ENCODE assay signal across 33 cellular contexts in genomic region chr2:189511935-189512334, GRCh38.
"Had no signal": no experiment of that assay in that cellular context is flagged by ENCODE, and none has a peak within 500 bp of the region (broad histone marks: within the 10 kb centered on the region; RNA-seq: fewer than 3 reads in every experiment).

No MANE protein-coding gene starts in this region.

- H3K27me3 ChIP-seq: brain microvascular endothelial cell, Peyer's patch had no signal

- H3K27ac Mint-ChIP-seq: activated CD4-positive, alpha-beta memory T cell treated with anti-CD3 and anti-CD28 coated beads for 36 hours; activated CD4-positive, alpha-beta T cell treated with anti-CD3 and anti-CD28 coated beads for 36 hours; activated CD4-positive, alpha-beta T cell treated with anti-CD3 and anti-CD28 coated beads, Interleukin-2, amount 10 ng/mL, durations not matched to agents 7 days and 5 days; activated CD8-positive, alpha-beta memory T cell treated with anti-CD3 and anti-CD28 coated beads, Interleukin-2, amount 10 ng/mL, durations not matched to agents 7 days and 5 days; activated naive CD4-positive, alpha-beta T cell treated with anti-CD3 and anti-CD28 coated beads, Interleukin-2, amount 10 ng/mL, durations not matched to agents 7 days and 5 days; activated naive CD8-positive, alpha-beta T cell; activated naive CD8-positive, alpha-beta T cell treated with anti-CD3 and anti-CD28 coated beads, Interleukin-2, amount 50 U/mL, for 24 hours; T-cell; T-helper 17 cell had no signal

- H3K36me3 ChIP-seq: brain microvascular endothelial cell, Peyer's patch, SJSA1 had no signal

- H3K9me3 ChIP-seq: Peyer's patch, SJSA1 had no signal

- H3K27ac ChIP-seq: brain microvascular endothelial cell, Peyer's patch, SJSA1 had no signal

- H3K4me1 ChIP-seq: Peyer's patch, SJSA1 had no signal

- H3K9me3 Mint-ChIP-seq: activated naive CD4-positive, alpha-beta T cell treated with anti-CD3 and anti-CD28 coated beads, Interleukin-2, amount 10 ng/mL, durations not matched to agents 7 days and 5 days had no signal

- H3K4me3 Mint-ChIP-seq: activated CD4-positive, alpha-beta memory T cell treated with anti-CD3 and anti-CD28 coated beads for 36 hours; activated CD4-positive, alpha-beta T cell treated with anti-CD3 and anti-CD28 coated beads for 36 hours; activated CD4-positive, alpha-beta T cell treated with anti-CD3 and anti-CD28 coated beads, Interleukin-2, amount 10 ng/mL, durations not matched to agents 7 days and 5 days; activated CD8-positive, alpha-beta memory T cell treated with anti-CD3 and anti-CD28 coated beads, Interleukin-2, amount 10 ng/mL, durations not matched to agents 7 days and 5 days; activated naive CD4-positive, alpha-beta T cell treated with anti-CD3 and anti-CD28 coated beads, Interleukin-2, amount 10 ng/mL, durations not matched to agents 7 days and 5 days; activated naive CD8-positive, alpha-beta T cell; activated naive CD8-positive, alpha-beta T cell treated with anti-CD3 and anti-CD28 coated beads, Interleukin-2, amount 50 U/mL, for 24 hours; T-cell; T-helper 17 cell had no signal

- H3K36me3 Mint-ChIP-seq: activated CD4-positive, alpha-beta memory T cell treated with anti-CD3 and anti-CD28 coated beads for 36 hours; activated CD8-positive, alpha-beta memory T cell treated with anti-CD3 and anti-CD28 coated beads, Interleukin-2, amount 10 ng/mL, durations not matched to agents 7 days and 5 days; activated naive CD4-positive, alpha-beta T cell treated with anti-CD3 and anti-CD28 coated beads, Interleukin-2, amount 10 ng/mL, durations not matched to agents 7 days and 5 days; T-cell had no signal

- H3K4me1 Mint-ChIP-seq: activated CD4-positive, alpha-beta T cell treated with anti-CD3 and anti-CD28 coated beads for 36 hours; activated CD4-positive, alpha-beta T cell treated with anti-CD3 and anti-CD28 coated beads, Interleukin-2, amount 10 ng/mL, durations not matched to agents 7 days and 5 days; activated CD8-positive, alpha-beta memory T cell treated with anti-CD3 and anti-CD28 coated beads, Interleukin-2, amount 10 ng/mL, durations not matched to agents 7 days and 5 days; activated naive CD4-positive, alpha-beta T cell treated with anti-CD3 and anti-CD28 coated beads, Interleukin-2, amount 10 ng/mL, durations not matched to agents 7 days and 5 days; activated naive CD8-positive, alpha-beta T cell treated with anti-CD3 and anti-CD28 coated beads, Interleukin-2, amount 50 U/mL, for 24 hours; T-cell; T-helper 17 cell had no signal

- DNase-seq: activated CD4-positive, alpha-beta memory T cell treated with anti-CD3 and anti-CD28 coated beads for 36 hours; activated CD4-positive, alpha-beta T cell treated with anti-CD3 and anti-CD28 coated beads for 36 hours; activated CD4-positive, alpha-beta T cell treated with anti-CD3 and anti-CD28 coated beads, Interleukin-2, amount 10 ng/mL, durations not matched to agents 7 days and 5 days; activated CD8-positive, alpha-beta memory T cell treated with anti-CD3 and anti-CD28 coated beads for 24 hours; activated CD8-positive, alpha-beta memory T cell treated with anti-CD3 and anti-CD28 coated beads, Interleukin-2, amount 10 ng/mL, durations not matched to agents 7 days and 5 days; activated CD8-positive, alpha-beta memory T cell treated with anti-CD3 and anti-CD28 coated beads, Interleukin-2, amount 50 U/mL, for 48 hours; activated effector memory CD4-positive, alpha-beta T cell treated with Interleukin-2 at 50 U/mL for 16 hours; activated naive CD4-positive, alpha-beta T cell treated with anti-CD3 and anti-CD28 coated beads, Interleukin-2, amount 10 ng/mL, durations not matched to agents 7 days and 5 days; activated naive CD8-positive, alpha-beta T cell treated with anti-CD3 and anti-CD28 coated beads, Interleukin-2, amount 50 U/mL, for 24 hours; activated T-cell treated with anti-CD3 and anti-CD28 coated beads, Interleukin-2, amount 50 U/mL, for 48 hours; amniotic stem cell; aorta; brain microvascular endothelial cell; central memory CD4-positive, alpha-beta T cell; NCI-H1092 treated with DMSO at 0.1 percent for 48 hours; NCI-H1417; NCI-H146; NCI-H187; NCI-H2029 treated with DMSO at 0.1 percent for 48 hours; NCI-H2107; NCI-H2171; NCI-H510A; NCI-H748 treated with DMSO at 0.1 percent for 48 hours; NK-92 treated with Interleukin-12 subunit alpha and Interleukin-12 subunit beta, amount 100 ng/mL, for 24 hours; PC-3; Peyer's patch; RPMI8226; SHP77 treated with DMSO at 0.1 percent for 48 hours; T-cell; T-helper 17 cell had no signal

- H3K4me3 ChIP-seq: K562, Peyer's patch, SJSA1 had no signal

- FAIRE-seq: K562 had no signal
